ENCODE assay signal across 2 cellular contexts in the genomic region with DNA sequence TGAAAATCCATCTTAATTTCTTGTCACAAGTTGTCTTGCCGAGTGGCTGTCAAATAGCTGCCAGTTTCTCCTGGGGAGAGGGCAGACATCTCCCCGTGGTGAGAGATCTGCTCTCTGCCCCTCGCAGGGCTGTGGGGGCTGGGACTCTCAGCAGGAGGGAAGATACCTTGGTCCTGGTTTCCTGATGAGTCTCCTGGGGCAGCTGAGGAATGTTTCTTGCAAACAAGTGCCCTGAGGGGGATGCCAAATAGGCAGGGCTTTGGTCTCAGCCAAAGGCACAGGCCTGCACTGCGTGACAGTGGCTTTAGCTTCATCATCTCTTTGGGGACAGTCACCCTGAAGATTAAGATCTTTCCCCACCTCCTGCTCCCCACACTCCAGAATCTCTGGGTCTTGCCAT.
TF ChIP-seq lines count a peak whose summit lies in the region.

No MANE protein-coding gene starts in this region.

TF ChIP-seq in A549, 52 proteins besides CTCF, POLR2A, EP300 and RAD21:
- no peak for TF ChIP-seq EHF (CRISPR knock-in tag; IDR thresholded peaks at IDR 0.05)
- TF ChIP-seq RFX5 (IDR thresholded peaks at IDR 0.05) = no peak
- no peak for TF ChIP-seq HEYL (CRISPR knock-in tag; IDR thresholded peaks at IDR 0.05)
- TF ChIP-seq, protein P1, sequence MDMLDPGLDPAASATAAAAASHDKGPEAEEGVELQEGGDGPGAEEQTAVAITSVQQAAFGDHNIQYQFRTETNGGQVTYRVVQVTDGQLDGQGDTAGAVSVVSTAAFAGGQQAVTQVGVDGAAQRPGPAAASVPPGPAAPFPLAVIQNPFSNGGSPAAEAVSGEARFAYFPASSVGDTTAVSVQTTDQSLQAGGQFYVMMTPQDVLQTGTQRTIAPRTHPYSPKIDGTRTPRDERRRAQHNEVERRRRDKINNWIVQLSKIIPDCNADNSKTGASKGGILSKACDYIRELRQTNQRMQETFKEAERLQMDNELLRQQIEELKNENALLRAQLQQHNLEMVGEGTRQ (IDR thresholded peaks at IDR 0.05) = no peak
- no peak for TF ChIP-seq MYC (IDR thresholded peaks at IDR 0.05; ENCODE audit: borderline replicate concordance, low read length)
- no peak for TF ChIP-seq ZC3H11A (IDR thresholded peaks at IDR 0.05)
TF ChIP-seq in A549: peak in this region for 0.

TF ChIP-seq in WTC11, 78 proteins besides CTCF, POLR2A, EP300 and RAD21:
- TF ChIP-seq, protein P2, sequence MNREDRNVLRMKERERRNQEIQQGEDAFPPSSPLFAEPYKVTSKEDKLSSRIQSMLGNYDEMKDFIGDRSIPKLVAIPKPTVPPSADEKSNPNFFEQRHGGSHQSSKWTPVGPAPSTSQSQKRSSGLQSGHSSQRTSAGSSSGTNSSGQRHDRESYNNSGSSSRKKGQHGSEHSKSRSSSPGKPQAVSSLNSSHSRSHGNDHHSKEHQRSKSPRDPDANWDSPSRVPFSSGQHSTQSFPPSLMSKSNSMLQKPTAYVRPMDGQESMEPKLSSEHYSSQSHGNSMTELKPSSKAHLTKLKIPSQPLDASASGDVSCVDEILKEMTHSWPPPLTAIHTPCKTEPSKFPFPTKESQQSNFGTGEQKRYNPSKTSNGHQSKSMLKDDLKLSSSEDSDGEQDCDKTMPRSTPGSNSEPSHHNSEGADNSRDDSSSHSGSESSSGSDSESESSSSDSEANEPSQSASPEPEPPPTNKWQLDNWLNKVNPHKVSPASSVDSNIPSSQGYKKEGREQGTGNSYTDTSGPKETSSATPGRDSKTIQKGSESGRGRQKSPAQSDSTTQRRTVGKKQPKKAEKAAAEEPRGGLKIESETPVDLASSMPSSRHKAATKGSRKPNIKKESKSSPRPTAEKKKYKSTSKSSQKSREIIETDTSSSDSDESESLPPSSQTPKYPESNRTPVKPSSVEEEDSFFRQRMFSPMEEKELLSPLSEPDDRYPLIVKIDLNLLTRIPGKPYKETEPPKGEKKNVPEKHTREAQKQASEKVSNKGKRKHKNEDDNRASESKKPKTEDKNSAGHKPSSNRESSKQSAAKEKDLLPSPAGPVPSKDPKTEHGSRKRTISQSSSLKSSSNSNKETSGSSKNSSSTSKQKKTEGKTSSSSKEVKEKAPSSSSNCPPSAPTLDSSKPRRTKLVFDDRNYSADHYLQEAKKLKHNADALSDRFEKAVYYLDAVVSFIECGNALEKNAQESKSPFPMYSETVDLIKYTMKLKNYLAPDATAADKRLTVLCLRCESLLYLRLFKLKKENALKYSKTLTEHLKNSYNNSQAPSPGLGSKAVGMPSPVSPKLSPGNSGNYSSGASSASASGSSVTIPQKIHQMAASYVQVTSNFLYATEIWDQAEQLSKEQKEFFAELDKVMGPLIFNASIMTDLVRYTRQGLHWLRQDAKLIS (CRISPR knock-in tag; IDR thresholded peaks at IDR 0.05; ENCODE audit: borderline replicate concordance) = no peak
- TF ChIP-seq, protein P3, sequence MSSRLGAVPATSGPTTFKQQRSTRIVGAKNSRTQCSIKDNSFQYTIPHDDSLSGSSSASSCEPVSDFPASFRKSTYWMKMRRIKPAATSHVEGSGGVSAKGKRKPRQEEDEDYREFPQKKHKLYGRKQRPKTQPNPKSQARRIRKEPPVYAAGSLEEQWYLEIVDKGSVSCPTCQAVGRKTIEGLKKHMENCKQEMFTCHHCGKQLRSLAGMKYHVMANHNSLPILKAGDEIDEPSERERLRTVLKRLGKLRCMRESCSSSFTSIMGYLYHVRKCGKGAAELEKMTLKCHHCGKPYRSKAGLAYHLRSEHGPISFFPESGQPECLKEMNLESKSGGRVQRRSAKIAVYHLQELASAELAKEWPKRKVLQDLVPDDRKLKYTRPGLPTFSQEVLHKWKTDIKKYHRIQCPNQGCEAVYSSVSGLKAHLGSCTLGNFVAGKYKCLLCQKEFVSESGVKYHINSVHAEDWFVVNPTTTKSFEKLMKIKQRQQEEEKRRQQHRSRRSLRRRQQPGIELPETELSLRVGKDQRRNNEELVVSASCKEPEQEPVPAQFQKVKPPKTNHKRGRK (CRISPR knock-in tag; IDR thresholded peaks at IDR 0.05; ENCODE audit: borderline replicate concordance) = no peak
- TF ChIP-seq, protein P4, sequence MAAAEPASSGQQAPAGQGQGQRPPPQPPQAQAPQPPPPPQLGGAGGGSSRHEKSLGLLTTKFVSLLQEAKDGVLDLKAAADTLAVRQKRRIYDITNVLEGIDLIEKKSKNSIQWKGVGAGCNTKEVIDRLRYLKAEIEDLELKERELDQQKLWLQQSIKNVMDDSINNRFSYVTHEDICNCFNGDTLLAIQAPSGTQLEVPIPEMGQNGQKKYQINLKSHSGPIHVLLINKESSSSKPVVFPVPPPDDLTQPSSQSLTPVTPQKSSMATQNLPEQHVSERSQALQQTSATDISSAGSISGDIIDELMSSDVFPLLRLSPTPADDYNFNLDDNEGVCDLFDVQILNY (CRISPR knock-in tag; IDR thresholded peaks at IDR 0.05) = no peak
- TF ChIP-seq ZNF423 (CRISPR knock-in tag; IDR thresholded peaks at IDR 0.05) = peak; percentile 23; the same call in 1 of the 2 replicates
